ENCODE assay signal across 1 cellular context in the genomic region with DNA sequence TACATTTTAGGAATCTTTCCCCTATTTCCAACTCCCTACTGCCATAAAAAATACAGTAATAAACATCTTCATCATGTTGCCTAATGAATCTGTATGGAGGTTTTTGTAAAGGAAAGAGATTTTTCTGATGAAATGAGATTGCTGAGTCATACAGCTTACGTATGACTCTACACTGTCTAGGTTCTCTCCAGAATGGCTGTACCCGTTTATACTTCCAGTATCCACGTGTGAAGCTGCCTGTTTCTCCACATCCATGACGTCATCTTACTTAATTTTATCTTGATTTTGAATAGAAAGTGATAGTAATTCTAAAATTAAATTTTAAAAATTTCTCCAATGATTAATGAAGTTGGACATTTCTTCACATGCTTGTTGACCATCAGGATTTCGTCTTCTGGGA.
A peak's percentile ranks its signal among the peaks of the same experiment; 100 is the strongest.
TF ChIP-seq lines count a peak whose summit lies in the region.

No MANE protein-coding gene starts in this region.

TF ChIP-seq in K562, 482 proteins besides CTCF, POLR2A, EP300 and RAD21 (continued from another document):
- TF ChIP-seq, protein P1, sequence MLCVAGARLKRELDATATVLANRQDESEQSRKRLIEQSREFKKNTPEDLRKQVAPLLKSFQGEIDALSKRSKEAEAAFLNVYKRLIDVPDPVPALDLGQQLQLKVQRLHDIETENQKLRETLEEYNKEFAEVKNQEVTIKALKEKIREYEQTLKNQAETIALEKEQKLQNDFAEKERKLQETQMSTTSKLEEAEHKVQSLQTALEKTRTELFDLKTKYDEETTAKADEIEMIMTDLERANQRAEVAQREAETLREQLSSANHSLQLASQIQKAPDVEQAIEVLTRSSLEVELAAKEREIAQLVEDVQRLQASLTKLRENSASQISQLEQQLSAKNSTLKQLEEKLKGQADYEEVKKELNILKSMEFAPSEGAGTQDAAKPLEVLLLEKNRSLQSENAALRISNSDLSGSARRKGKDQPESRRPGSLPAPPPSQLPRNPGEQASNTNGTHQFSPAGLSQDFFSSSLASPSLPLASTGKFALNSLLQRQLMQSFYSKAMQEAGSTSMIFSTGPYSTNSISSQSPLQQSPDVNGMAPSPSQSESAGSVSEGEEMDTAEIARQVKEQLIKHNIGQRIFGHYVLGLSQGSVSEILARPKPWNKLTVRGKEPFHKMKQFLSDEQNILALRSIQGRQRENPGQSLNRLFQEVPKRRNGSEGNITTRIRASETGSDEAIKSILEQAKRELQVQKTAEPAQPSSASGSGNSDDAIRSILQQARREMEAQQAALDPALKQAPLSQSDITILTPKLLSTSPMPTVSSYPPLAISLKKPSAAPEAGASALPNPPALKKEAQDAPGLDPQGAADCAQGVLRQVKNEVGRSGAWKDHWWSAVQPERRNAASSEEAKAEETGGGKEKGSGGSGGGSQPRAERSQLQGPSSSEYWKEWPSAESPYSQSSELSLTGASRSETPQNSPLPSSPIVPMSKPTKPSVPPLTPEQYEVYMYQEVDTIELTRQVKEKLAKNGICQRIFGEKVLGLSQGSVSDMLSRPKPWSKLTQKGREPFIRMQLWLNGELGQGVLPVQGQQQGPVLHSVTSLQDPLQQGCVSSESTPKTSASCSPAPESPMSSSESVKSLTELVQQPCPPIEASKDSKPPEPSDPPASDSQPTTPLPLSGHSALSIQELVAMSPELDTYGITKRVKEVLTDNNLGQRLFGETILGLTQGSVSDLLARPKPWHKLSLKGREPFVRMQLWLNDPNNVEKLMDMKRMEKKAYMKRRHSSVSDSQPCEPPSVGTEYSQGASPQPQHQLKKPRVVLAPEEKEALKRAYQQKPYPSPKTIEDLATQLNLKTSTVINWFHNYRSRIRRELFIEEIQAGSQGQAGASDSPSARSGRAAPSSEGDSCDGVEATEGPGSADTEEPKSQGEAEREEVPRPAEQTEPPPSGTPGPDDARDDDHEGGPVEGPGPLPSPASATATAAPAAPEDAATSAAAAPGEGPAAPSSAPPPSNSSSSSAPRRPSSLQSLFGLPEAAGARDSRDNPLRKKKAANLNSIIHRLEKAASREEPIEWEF (CRISPR knock-in tag; IDR thresholded peaks at IDR 0.05): no peak
- no peak for TF ChIP-seq GTF2F1 (IDR thresholded peaks at IDR 0.05; ENCODE audit: low read depth, low read length)
- no peak for TF ChIP-seq ZNF184 (CRISPR knock-in tag; IDR thresholded peaks at IDR 0.05)
- TF ChIP-seq SMARCA4 (IDR thresholded peaks at IDR 0.05): 0 out of 2 replicates have a peak, but pooled peaks have one; percentile 28
- TF ChIP-seq BRD4 (IDR thresholded peaks at IDR 0.05): no peak
- TF ChIP-seq, protein P2, sequence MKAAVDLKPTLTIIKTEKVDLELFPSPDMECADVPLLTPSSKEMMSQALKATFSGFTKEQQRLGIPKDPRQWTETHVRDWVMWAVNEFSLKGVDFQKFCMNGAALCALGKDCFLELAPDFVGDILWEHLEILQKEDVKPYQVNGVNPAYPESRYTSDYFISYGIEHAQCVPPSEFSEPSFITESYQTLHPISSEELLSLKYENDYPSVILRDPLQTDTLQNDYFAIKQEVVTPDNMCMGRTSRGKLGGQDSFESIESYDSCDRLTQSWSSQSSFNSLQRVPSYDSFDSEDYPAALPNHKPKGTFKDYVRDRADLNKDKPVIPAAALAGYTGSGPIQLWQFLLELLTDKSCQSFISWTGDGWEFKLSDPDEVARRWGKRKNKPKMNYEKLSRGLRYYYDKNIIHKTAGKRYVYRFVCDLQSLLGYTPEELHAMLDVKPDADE (conservative IDR thresholded peaks at IDR 0.05; ENCODE audit: control insufficient read depth, low read depth, low read length): no peak
- TF ChIP-seq ATF7 (IDR thresholded peaks at IDR 0.05): peak; percentile 96
- TF ChIP-seq SAFB2 (IDR thresholded peaks at IDR 0.05; ENCODE audit: borderline replicate concordance, low read depth, low read length, severe bottlenecking): no peak
- TF ChIP-seq SMARCC2 (IDR thresholded peaks at IDR 0.05; ENCODE audit: low read depth): 0 out of 2 replicates have a peak, but pooled peaks have one; percentile 30
- no peak for TF ChIP-seq ZNF584 (CRISPR knock-in tag; IDR thresholded peaks at IDR 0.05; ENCODE audit: low read depth)
- no peak for TF ChIP-seq NUFIP1 (IDR thresholded peaks at IDR 0.05; ENCODE audit: partially characterized antibody)
- TF ChIP-seq MEF2A (IDR thresholded peaks at IDR 0.05; ENCODE audit: control insufficient read depth, low read depth, low read length): no peak
- TF ChIP-seq CXXC5 (CRISPR knock-in tag; IDR thresholded peaks at IDR 0.05): no peak
- TF ChIP-seq GABPB2 (CRISPR knock-in tag; conservative IDR thresholded peaks at IDR 0.05): no peak
- TF ChIP-seq KDM5B (IDR thresholded peaks at IDR 0.05; ENCODE audit: insufficient replicate concordance, low read depth, low read length): no peak
- TF ChIP-seq JUN (IDR thresholded peaks at IDR 0.05; ENCODE audit: borderline replicate concordance, low read depth, low read length): peak; percentile 73
- no peak for TF ChIP-seq JUN (CRISPR knock-in tag; IDR thresholded peaks at IDR 0.05; ENCODE audit: borderline replicate concordance)
- TF ChIP-seq DNMT1 (IDR thresholded peaks at IDR 0.05): no peak
